In genomic region chr2:200787351-200788128, GRCh38 we compare ENCODE assay signal across 8 cellular contexts. TPM values are rescaled to one million over a fixed set of nuclear protein-coding genes. Genes with fewer than 3 reads are reported as not detected.
DNase-seq lines count a peak whose midpoint lies in the region; ATAC-seq and TF ChIP-seq lines count a peak whose summit lies in the region.

No MANE protein-coding gene starts in this region.

- no peak for TF ChIP-seq CTCF in AG09309 (IDR thresholded peaks at IDR 0.05; ENCODE audit: control insufficient read depth, insufficient read depth, low read depth, low read length, missing control alignments)
- TF ChIP-seq CTCF in lower lobe of right lung (IDR thresholded peaks at IDR 0.05), result no peak

- intact Hi-C loops in lower lobe of right lung (cut with DNase I), result no loop called here

- H3K4me3 ChIP-seq in AG09309 (ENCODE audit: control insufficient read depth, low read depth, low read length), result no peak overlapping the region
- H3K4me3 ChIP-seq in lower lobe of right lung, result no peak overlapping the region

- H3K27ac ChIP-seq in lower lobe of right lung, result no peak overlapping the region

- DNase-seq in AG09309 (ENCODE audit: low read depth), result peak; percentile 84
- peak; percentile 91 for DNase-seq in HS-5 (ENCODE audit: low read depth)
- DNase-seq in astrocyte of the hippocampus (ENCODE audit: low read depth, low spot score), result peak; percentile 83
- no peak for DNase-seq in lower lobe of right lung
- no peak for DNase-seq in NCI-H446 (lab: John Stamatoyannopoulos, UW)
- no peak for DNase-seq in activated effector memory CD4-positive, alpha-beta T cell treated with Interleukin-2 at 50 U/mL for 16 hours
- no peak for DNase-seq in ecto neural progenitor cell (ENCODE audit: low spot score)

- ATAC-seq in lower lobe of right lung (peak; percentile 65 to 70), HG03439 (IDR thresholded peaks at IDR 0.05; ENCODE audit: unreplicated experiment) (no peak)

- no peaks in the 10 kb centered on the region for H3K4me1 ChIP-seq in lower lobe of right lung

- no peaks in the 10 kb centered on the region for H3K36me3 ChIP-seq in lower lobe of right lung

- no peaks in the 10 kb centered on the region for H3K27me3 ChIP-seq in lower lobe of right lung (ENCODE audit: low read depth)

- H3K9me3 ChIP-seq in lower lobe of right lung, result no peaks in the 10 kb centered on the region

RNA-seq across cellular contexts. Expression of gene BZW1, which starts 24.2 kb away (rescaled TPM):
- 154 TPM for total RNA-seq in lower lobe of right lung

Comparison
In these comparisons a context has a peak if more than half of its experiments do, and no peak if none do; other contexts are left out.
1. DNase-seq: peak in AG09309 (single experiment), HS-5 (single experiment) and astrocyte of the hippocampus (single experiment); none in lower lobe of right lung (single experiment), NCI-H446 (0 of 2), activated effector memory CD4-positive, alpha-beta T cell treated with Interleukin-2 at 50 U/mL for 16 hours (single experiment) and ecto neural progenitor cell (single experiment).